ENCODE assay signal across 24 cellular contexts in the genomic region with DNA sequence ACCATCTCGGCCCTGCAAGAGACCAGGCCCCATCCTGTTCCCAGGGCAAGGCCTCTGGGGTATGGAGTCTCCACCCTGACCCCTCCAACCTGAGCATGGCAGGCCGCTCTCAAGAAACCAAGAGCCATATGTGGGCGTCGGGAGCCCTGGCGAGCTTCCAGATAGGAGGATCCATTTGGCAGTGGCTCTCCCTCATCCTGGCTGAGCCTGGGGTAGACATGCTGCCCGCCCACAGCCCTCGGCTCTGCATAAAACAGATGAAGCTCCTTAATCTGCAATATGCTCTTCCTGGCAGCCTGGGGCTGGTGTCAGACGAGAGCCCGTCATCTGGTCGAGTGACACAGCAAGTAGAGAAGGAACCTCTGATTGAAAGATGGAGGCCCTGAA. TPM values are rescaled to one million over a fixed set of nuclear protein-coding genes. Genes with fewer than 3 reads are reported as not detected.
DNase-seq lines count a peak whose midpoint lies in the region; ATAC-seq and TF ChIP-seq lines count a peak whose summit lies in the region.
"Had no signal": no experiment of that assay in that cellular context is flagged by ENCODE, and none has a peak within 500 bp of the region (broad histone marks: within the 10 kb centered on the region; RNA-seq: fewer than 3 reads in every experiment).

No MANE protein-coding gene starts in this region.

- no peak overlapping the region for H4K5ac ChIP-seq in IMR-90 (ENCODE audit: low read depth, low read length)

- H3K4me1 ChIP-seq in SK-N-SH (ENCODE audit: control insufficient read depth in 1 of 2, insufficient read depth in 2 of 2, low read depth in 1 of 2, low read length in 1 of 2) (peaks cover 0 to 14% of the 10 kb centered on the region in 2 experiments; a peak in 2 of 4 replicates), IMR-90 (ENCODE audit: control insufficient read depth, insufficient read depth, low read length) (peaks cover 6% of the 10 kb centered on the region; the same call in 1 of the 2 replicates), spleen (peaks cover 11 to 31% (median 23%) of the 10 kb centered on the region in 6 donors)

- H3K27ac ChIP-seq in SK-N-SH (ENCODE audit: low read depth in 2 of 2, low read length in 1 of 2) (no peak overlapping the region; a peak in 1 of 4 replicates), IMR-90 (ENCODE audit: insufficient read depth, low read length) (no peak overlapping the region), spleen (no peak overlapping the region)
- H3K27ac ChIP-seq: 22Rv1, brain microvascular endothelial cell, skin epidermis, upper lobe of left lung had no signal

- TF ChIP-seq EP300 in SK-N-SH (IDR thresholded peaks at IDR 0.05; ENCODE audit: borderline replicate concordance in 1 of 2, low read depth in 1 of 2, low read length in 1 of 2), result no peak

- peaks cover 40% of the 10 kb centered on the region for H3K79me2 ChIP-seq in SK-N-SH (ENCODE audit: insufficient read depth)

- peaks cover 14 to 20% of the 10 kb centered on the region in 2 donors for H3K4me1 Mint-ChIP-seq in immature natural killer cell
- H3K4me1 Mint-ChIP-seq in activated CD4-positive, alpha-beta memory T cell treated with anti-CD3 and anti-CD28 coated beads for 36 hours (ENCODE audit: low read depth), result peaks cover 20% of the 10 kb centered on the region

- TF ChIP-seq CTCF in SK-N-SH (IDR thresholded peaks at IDR 0.05) (no peak), IMR-90 (conservative IDR thresholded peaks at IDR 0.05; ENCODE audit: low read depth, low read length) (no peak), spleen (IDR thresholded peaks at IDR 0.05 in 8 of 11, conservative IDR thresholded peaks at IDR 0.05 in 3 of 11) (no peak)

- dilution Hi-C loops in IMR-90 (cut with HindIII; ENCODE audit: low sequenced_read_pairs, unreplicated experiment), result no loop called here

- H3K27me3 Mint-ChIP-seq in immature natural killer cell (ENCODE audit: low read depth in 3 of 3), result peaks cover 0 to 2% (median 2%) of the 10 kb centered on the region in 3 donors
- H3K27me3 Mint-ChIP-seq in activated CD4-positive, alpha-beta memory T cell treated with anti-CD3 and anti-CD28 coated beads for 36 hours, result no peaks in the 10 kb centered on the region
- H3K27me3 Mint-ChIP-seq: naive thymus-derived CD8-positive, alpha-beta T cell had no signal

- TF ChIP-seq RAD21 in SK-N-SH (IDR thresholded peaks at IDR 0.05; ENCODE audit: low read length) (no peak), IMR-90 (IDR thresholded peaks at IDR 0.05; ENCODE audit: low read length) (no peak)

- no peaks in the 10 kb centered on the region for H3K9me3 Mint-ChIP-seq in immature natural killer cell
- no peaks in the 10 kb centered on the region for H3K9me3 Mint-ChIP-seq in activated CD4-positive, alpha-beta memory T cell treated with anti-CD3 and anti-CD28 coated beads for 36 hours
- H3K9me3 Mint-ChIP-seq: activated naive CD4-positive, alpha-beta T cell treated with anti-CD3 and anti-CD28 coated beads, Interleukin-2, amount 50 U/mL, for 72 hours; CD14-positive monocyte; naive thymus-derived CD8-positive, alpha-beta T cell had no signal

- POLR2A ChIA-PET in SK-N-SH (lab: Yijun Ruan, JAX), result no interaction called here
- POLR2A ChIA-PET in IMR-90 (lab: Charles Lee; ENCODE audit: unreplicated experiment), result no interaction called here
- POLR2A ChIA-PET in activated CD4-positive, alpha-beta memory T cell treated with anti-CD3 and anti-CD28 coated beads for 36 hours (lab: Charles Lee), result interaction anchor here (0.6 kb wide), 1 partner anchor 141 kb away, joined by 4 read pairs; a partner anchor contains a TSS

- no peaks in the 10 kb centered on the region for H3K9me2 ChIP-seq in SK-N-SH

- no peak overlapping the region for H3K4me3 Mint-ChIP-seq in immature natural killer cell
- no peak overlapping the region for H3K4me3 Mint-ChIP-seq in activated CD4-positive, alpha-beta memory T cell treated with anti-CD3 and anti-CD28 coated beads for 36 hours
- H3K4me3 Mint-ChIP-seq: CD14-positive monocyte; naive thymus-derived CD8-positive, alpha-beta T cell had no signal

- no peak for TF ChIP-seq POLR2A in IMR-90 (IDR thresholded peaks at IDR 0.05; ENCODE audit: low read depth, low read length)
- TF ChIP-seq POLR2A in spleen (IDR thresholded peaks at IDR 0.05), result no peak

- H3K4ac ChIP-seq in IMR-90 (ENCODE audit: low read depth, low read length), result no peak overlapping the region

- intact Hi-C loops in IMR-90 (cut with micrococcal nuclease) (no loop called here), spleen (cut with DNase I; ENCODE audit: low total_unique reads) (no loop called here)
- intact Hi-C loops in activated CD4-positive, alpha-beta memory T cell treated with anti-CD3 and anti-CD28 coated beads for 36 hours (cut with micrococcal nuclease), result no loop called here

- H3K79me1 ChIP-seq in IMR-90 (ENCODE audit: low read depth in 1 of 2, low read length in 2 of 2), result peaks cover 12 to 35% of the 10 kb centered on the region in 2 experiments

- no peaks in the 10 kb centered on the region for H3K27me3 ChIP-seq in SK-N-SH (ENCODE audit: insufficient read depth)
- no peaks in the 10 kb centered on the region for H3K27me3 ChIP-seq in IMR-90 (ENCODE audit: control insufficient read depth, insufficient read depth, low read length)
- no peaks in the 10 kb centered on the region for H3K27me3 ChIP-seq in spleen (replicated peaks in 1 of 7)
- H3K27me3 ChIP-seq: brain microvascular endothelial cell, upper lobe of left lung had no signal

- H3K9ac ChIP-seq in SK-N-SH (no peak overlapping the region), IMR-90 (ENCODE audit: low read depth, low read length) (no peak overlapping the region)

- H2AK5ac ChIP-seq in IMR-90 (ENCODE audit: low read depth, low read length), result no peak overlapping the region

- H4K20me1 ChIP-seq in SK-N-SH (ENCODE audit: insufficient read depth) (peaks cover 28% of the 10 kb centered on the region), IMR-90 (ENCODE audit: insufficient read depth, low read length) (peaks cover 32% of the 10 kb centered on the region)

- no peak overlapping the region for H3K18ac ChIP-seq in IMR-90 (ENCODE audit: low read depth, low read length)

- no peak overlapping the region for H2BK5ac ChIP-seq in IMR-90 (ENCODE audit: low read depth, low read length, poor library complexity, severe bottlenecking)

- no peak overlapping the region for H2BK15ac ChIP-seq in IMR-90 (ENCODE audit: low read depth, low read length)

- H3K36me3 ChIP-seq in SK-N-SH (replicated peaks in 1 of 2; ENCODE audit: control insufficient read depth in 1 of 2, insufficient read depth in 2 of 2, low read length in 1 of 2), result peaks cover 15 to 71% of the 10 kb centered on the region in 2 experiments
- peaks cover 69% of the 10 kb centered on the region for H3K36me3 ChIP-seq in IMR-90 (ENCODE audit: control insufficient read depth, insufficient read depth, low read length)
- H3K36me3 ChIP-seq in spleen, result peaks cover 18 to 92% (median 80%) of the 10 kb centered on the region in 6 donors

- ATAC-seq in SK-N-SH treated with all-trans-retinoic acid at 6 μM for 48 hours (no peak), IMR-90 (ENCODE audit: low read depth) (no peak), GM21717 (IDR thresholded peaks at IDR 0.05; ENCODE audit: unreplicated experiment) (no peak)
- ATAC-seq: activated naive CD4-positive, alpha-beta T cell treated with anti-CD3 and anti-CD28 coated beads, Interleukin-2, amount 50 U/mL, for 72 hours; naive thymus-derived CD8-positive, alpha-beta T cell; PC-3 had no signal

- CTCF ChIA-PET in SK-N-SH (lab: Yijun Ruan, JAX) (interaction anchor here (1.0 to 6.6 kb wide), 3 partner anchors 11 to 126 kb away, joined by 3 to 45 read pairs (median 12); a partner anchor contains a TSS), IMR-90 (lab: Yijun Ruan, JAX) (interaction anchor here (0.6 kb wide), 1 partner anchor 297 kb away, joined by 3 read pairs; no protein-coding TSS in a partner anchor)
- CTCF ChIA-PET in activated CD4-positive, alpha-beta memory T cell treated with anti-CD3 and anti-CD28 coated beads for 36 hours (lab: Charles Lee), result interaction anchor here (0.6 to 2.8 kb wide), 4 partner anchors 13 to 240 kb away, joined by 3 to 7 read pairs (median 4); a partner anchor contains a TSS

- DNase-seq in SK-N-SH, result peak; percentile 54
- DNase-seq in IMR-90, result no peak
- DNase-seq in cerebellar cortex (ENCODE audit: low spot score), result peak; percentile 87
- DNase-seq in spleen, result peak; percentile 45
- no peak for DNase-seq in immature natural killer cell
- no peak for DNase-seq in activated CD4-positive, alpha-beta memory T cell treated with anti-CD3 and anti-CD28 coated beads for 36 hours
- DNase-seq: activated CD4-positive, CD25-positive, alpha-beta regulatory T cell; activated CD8-positive, alpha-beta memory T cell treated with anti-CD3 and anti-CD28 coated beads for 24 hours; brain microvascular endothelial cell; cortex of kidney; NCI-H1048; NCI-H748 treated with DMSO at 0.1 percent for 48 hours; PC-3; SIG-M5; stimulated activated CD4-positive, alpha-beta T cell treated with anti-CD3 and anti-CD28 coated beads, Interleukin-4, amount 100 ng/mL, for 1 hour; T-helper 9 cell had no signal

- H4K91ac ChIP-seq in IMR-90 (ENCODE audit: insufficient read depth, low read depth, low read length), result no peak overlapping the region

- no peak overlapping the region for H3K27ac Mint-ChIP-seq in immature natural killer cell
- H3K27ac Mint-ChIP-seq in activated CD4-positive, alpha-beta memory T cell treated with anti-CD3 and anti-CD28 coated beads for 36 hours, result no peak overlapping the region

- BruUV-seq in IMR-90 (replicated peaks; lab: Mats Ljungman, UMichigan), result no TSS peak

- H2AFZ ChIP-seq in SK-N-SH (ENCODE audit: low read depth), result no peak overlapping the region
- no peak overlapping the region for H2AFZ ChIP-seq in IMR-90 (replicated peaks; ENCODE audit: low read length, poor library complexity)

- no peak overlapping the region for H3K4me2 ChIP-seq in SK-N-SH
- H3K4me2 ChIP-seq in IMR-90 (ENCODE audit: low read depth, low read length), result no peak overlapping the region

- peaks cover 14 to 18% (median 17%) of the 10 kb centered on the region in 3 donors for H3K36me3 Mint-ChIP-seq in immature natural killer cell
- peaks cover 53% of the 10 kb centered on the region for H3K36me3 Mint-ChIP-seq in activated CD4-positive, alpha-beta memory T cell treated with anti-CD3 and anti-CD28 coated beads for 36 hours

- H4K8ac ChIP-seq in IMR-90 (ENCODE audit: low read depth in 2 of 2, low read length in 2 of 2), result no peak overlapping the region

- no peak overlapping the region for H2BK20ac ChIP-seq in IMR-90 (ENCODE audit: low read depth, low read length)

- H2BK120ac ChIP-seq in IMR-90 (ENCODE audit: low read depth, low read length), result no peak overlapping the region

- H3K9me1 ChIP-seq in IMR-90 (ENCODE audit: insufficient read depth, low read length), result peaks cover 18% of the 10 kb centered on the region

- no peak overlapping the region for H3K14ac ChIP-seq in IMR-90 (replicated peaks; ENCODE audit: low read depth, low read length)

- no peak overlapping the region for H3K4me3 ChIP-seq in SK-N-SH (ENCODE audit: low read depth in 2 of 2, low read length in 1 of 2)
- H3K4me3 ChIP-seq in IMR-90 (ENCODE audit: insufficient read depth, low read depth, low read length), result no peak overlapping the region
- no peak overlapping the region for H3K4me3 ChIP-seq in spleen
- H3K4me3 ChIP-seq: skin epidermis, upper lobe of left lung had no signal

- no peak overlapping the region for H3K23ac ChIP-seq in IMR-90 (ENCODE audit: low read depth, low read length)

- H2AK9ac ChIP-seq in IMR-90 (replicated peaks; ENCODE audit: low read depth, low read length, poor library complexity), result peak overlapping the region; percentile 50

- in situ Hi-C loops in IMR-90 (cut with MboI; ENCODE audit: low sequenced_read_pairs), result no loop called here

- H3F3A ChIP-seq in SK-N-SH (replicated peaks; ENCODE audit: insufficient read depth), result no peaks in the 10 kb centered on the region

- H3K9me3 ChIP-seq in SK-N-SH, result no peaks in the 10 kb centered on the region
- no peaks in the 10 kb centered on the region for H3K9me3 ChIP-seq in IMR-90 (ENCODE audit: control insufficient read depth, insufficient read depth, low read length)
- no peaks in the 10 kb centered on the region for H3K9me3 ChIP-seq in spleen
- H3K9me3 ChIP-seq: upper lobe of left lung had no signal

- WGBS in SK-N-SH (ENCODE audit: low lambda C conversion rate), result 96% methylated on average over 5 of the region's 10 CpGs
- whole genome bisulfite sequencing in IMR-90 (ENCODE audit: extremely low coverage in 2 of 2, insufficient read length in 1 of 2), 2 experiments, result 85% methylated on average over 4 of the region's 10 CpGs; no CpG with 5 or more reads in 1 of the 2 experiments
- 83 to 90% (median 85%) methylated on average over 6 to 10 of the region's 10 CpGs for WGBS in spleen, 5 donors

- H3K56ac ChIP-seq in IMR-90 (ENCODE audit: extremely low read depth, insufficient read depth, low read length), result no peak overlapping the region

RNA-seq across cellular contexts. Expression of a gene that starts 6.1 kb away (rescaled TPM):
- polyA plus RNA-seq in SK-N-SH (2012; rRNA removed) (49.6 and 67.9 TPM in 2 replicates), IMR-90 (2012; rRNA removed) (43.8 and 44.3 TPM in 2 replicates), spleen (10 to 100 TPM; 39.7 to 95.3 (median 91.6) TPM), immature natural killer cell (10 to 100 TPM in 2 of 3 donors, 1 to 10 TPM in 1; 8.4 to 29.2 (median 18.6) TPM)
- polyA plus RNA-seq in SK-N-SH (2012; cell fraction: cytosol; rRNA removed), result 15.5 and 24.3 TPM in 2 replicates
- polyA plus RNA-seq in SK-N-SH (2012; cell fraction: nucleus; rRNA removed), result 367 and 465 TPM in 2 replicates
- total RNA-seq in IMR-90 (2012; rRNA removed) (13.3 and 15.8 TPM in 2 replicates), spleen (100 to 1,000 TPM in 5 of 7 donors, 10 to 100 TPM in 2; 88.4 to 301 (median 113) TPM)
- 23.5 and 30.6 TPM in 2 replicates for polyA plus RNA-seq in IMR-90 (2012; cell fraction: cytosol; rRNA removed)
- 153 and 499 TPM in 2 replicates for polyA plus RNA-seq in IMR-90 (2012; cell fraction: nucleus; rRNA removed; ENCODE audit: low replicate concordance)
- 10 to 100 TPM; 66.6 to 69.2 TPM for total RNA-seq in activated CD4-positive, alpha-beta memory T cell treated with anti-CD3 and anti-CD28 coated beads for 36 hours

RNA-seq across cellular contexts. Expression of a gene that starts 11.2 kb away (rescaled TPM):
- 2.4 and 3.8 TPM in 2 replicates for polyA plus RNA-seq in SK-N-SH (2012; rRNA removed)
- polyA plus RNA-seq in SK-N-SH (2012; cell fraction: cytosol; rRNA removed), result 2.6 and 3.2 TPM in 2 replicates
- polyA plus RNA-seq in SK-N-SH (2012; cell fraction: nucleus; rRNA removed), result 3.0 and 5.6 TPM in 2 replicates
- 7.3 and 8.3 TPM in 2 replicates for total RNA-seq in IMR-90 (2012; rRNA removed)
- polyA plus RNA-seq in IMR-90 (2012; rRNA removed), result 2.2 and 2.8 TPM in 2 replicates
- 0.52 and 0.77 TPM in 2 replicates for polyA plus RNA-seq in IMR-90 (2012; cell fraction: cytosol; rRNA removed)
- polyA plus RNA-seq in IMR-90 (2012; cell fraction: nucleus; rRNA removed; ENCODE audit: low replicate concordance), result 1.1 and 3.7 TPM in 2 replicates
- 10 to 100 TPM; 29.6 to 58.3 (median 41.1) TPM for total RNA-seq in spleen
- polyA plus RNA-seq in spleen, result 10 to 100 TPM; 29.8 to 51.9 (median 46.3) TPM
- polyA plus RNA-seq in immature natural killer cell, result 10 to 100 TPM; 33.9 to 51.4 (median 36.8) TPM
- 10 to 100 TPM; 76.0 to 77.0 TPM for total RNA-seq in activated CD4-positive, alpha-beta memory T cell treated with anti-CD3 and anti-CD28 coated beads for 36 hours

RNA-seq across cellular contexts. Expression of a gene that starts 13.9 kb away (rescaled TPM):
- polyA plus RNA-seq in SK-N-SH (2012; rRNA removed) (5.3 and 6.3 TPM in 2 replicates), IMR-90 (2012; rRNA removed) (10.9 and 11.0 TPM in 2 replicates), spleen (10 to 100 TPM; 26.7 to 60.5 (median 31.9) TPM), immature natural killer cell (10 to 100 TPM; 38.9 to 84.4 (median 40.0) TPM)
- 2.4 and 3.9 TPM in 2 replicates for polyA plus RNA-seq in SK-N-SH (2012; cell fraction: cytosol; rRNA removed)
- 40.0 and 43.5 TPM in 2 replicates for polyA plus RNA-seq in SK-N-SH (2012; cell fraction: nucleus; rRNA removed)
- total RNA-seq in IMR-90 (2012; rRNA removed) (4.1 and 4.4 TPM in 2 replicates), spleen (100 to 1,000 TPM in 2 of 7 donors, 10 to 100 TPM in 5; 59.9 to 141 (median 96.9) TPM)
- polyA plus RNA-seq in IMR-90 (2012; cell fraction: cytosol; rRNA removed), result 6.2 and 7.6 TPM in 2 replicates
- polyA plus RNA-seq in IMR-90 (2012; cell fraction: nucleus; rRNA removed; ENCODE audit: low replicate concordance), result 54.8 and 78.0 TPM in 2 replicates
- 10 to 100 TPM; 78.6 to 79.4 TPM for total RNA-seq in activated CD4-positive, alpha-beta memory T cell treated with anti-CD3 and anti-CD28 coated beads for 36 hours

RNA-seq across cellular contexts. Expression of a gene that starts 29.4 kb away (rescaled TPM):
- polyA plus RNA-seq in SK-N-SH (2012; rRNA removed) (4.3 and 4.5 TPM in 2 replicates), IMR-90 (2012; rRNA removed) (4.1 and 5.4 TPM in 2 replicates), spleen (10 to 100 TPM; 12.4 to 44.1 (median 41.9) TPM), immature natural killer cell (1 to 10 TPM; 3.8 to 5.9 (median 4.6) TPM)
- 1.1 and 1.7 TPM in 2 replicates for polyA plus RNA-seq in SK-N-SH (2012; cell fraction: cytosol; rRNA removed)
- polyA plus RNA-seq in SK-N-SH (2012; cell fraction: nucleus; rRNA removed), result 33.9 and 35.0 TPM in 2 replicates
- total RNA-seq in IMR-90 (2012; rRNA removed) (under 0.01 and 0.28 TPM in 2 replicates), spleen (10 to 100 TPM; 23.7 to 62.8 (median 41.1) TPM)
- 0.51 and 2.1 TPM in 2 replicates for polyA plus RNA-seq in IMR-90 (2012; cell fraction: cytosol; rRNA removed)
- polyA plus RNA-seq in IMR-90 (2012; cell fraction: nucleus; rRNA removed; ENCODE audit: low replicate concordance), result 64.5 and 113 TPM in 2 replicates
- 10 to 100 TPM; 32.5 to 33.1 TPM for total RNA-seq in activated CD4-positive, alpha-beta memory T cell treated with anti-CD3 and anti-CD28 coated beads for 36 hours

RNA-seq across cellular contexts. Expression of a gene that starts 38.9 kb away (rescaled TPM):
- polyA plus RNA-seq in SK-N-SH (2012; rRNA removed) (5.1 and 6.4 TPM in 2 replicates), IMR-90 (2012; rRNA removed) (2.8 and 2.9 TPM in 2 replicates), spleen (10 to 100 TPM in 2 of 3 donors, 1 to 10 TPM in 1; 4.4 to 17.8 (median 15.0) TPM), immature natural killer cell (under 1 TPM in 2 of 3 donors, not detected in 1; 0.57 to 0.82 TPM)
- polyA plus RNA-seq in SK-N-SH (2012; cell fraction: cytosol; rRNA removed), result 1.7 and 2.7 TPM in 2 replicates
- 22.9 and 27.6 TPM in 2 replicates for polyA plus RNA-seq in SK-N-SH (2012; cell fraction: nucleus; rRNA removed)
- total RNA-seq in IMR-90 (2012; rRNA removed) (0.90 and 1.4 TPM in 2 replicates), spleen (10 to 100 TPM in 2 of 7 donors, 1 to 10 TPM in 5; 5.3 to 12.5 (median 9.3) TPM)
- polyA plus RNA-seq in IMR-90 (2012; cell fraction: cytosol; rRNA removed), result 1.8 TPM in 2 replicates
- 16.5 and 21.4 TPM in 2 replicates for polyA plus RNA-seq in IMR-90 (2012; cell fraction: nucleus; rRNA removed; ENCODE audit: low replicate concordance)
- 10 to 100 TPM; 44.9 to 45.7 TPM for total RNA-seq in activated CD4-positive, alpha-beta memory T cell treated with anti-CD3 and anti-CD28 coated beads for 36 hours
- polyA plus RNA-seq: CD14-positive monocyte had no signal

Comparison
In these comparisons a context has a peak if more than half of its experiments do, and no peak if none do; other contexts are left out.
1. DNase-seq: peak in SK-N-SH (single experiment), cerebellar cortex (single experiment) and spleen (single experiment); none in IMR-90 (single experiment), immature natural killer cell (0 of 3) and activated CD4-positive, alpha-beta memory T cell treated with anti-CD3 and anti-CD28 coated beads for 36 hours (single experiment).